ENCODE assay signal across 2 cellular contexts in the genomic region with DNA sequence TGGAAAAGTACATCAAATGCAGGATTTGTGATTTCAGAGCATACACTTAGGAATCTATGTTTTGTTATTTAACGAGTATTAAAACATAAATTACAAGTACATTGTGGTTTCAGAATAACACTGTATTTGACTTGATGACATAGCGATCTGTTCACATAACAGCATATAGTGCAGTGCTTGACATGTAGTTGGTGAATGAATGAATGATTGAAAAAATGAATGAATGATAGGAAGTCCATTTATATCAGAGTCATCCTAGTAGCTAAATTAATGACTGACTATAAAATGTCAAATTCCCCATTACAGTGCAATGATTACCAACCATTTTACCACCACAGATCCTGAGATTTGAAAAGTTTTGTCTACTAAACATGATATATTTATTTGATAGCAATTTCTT.
TF ChIP-seq lines count a peak whose summit lies in the region.

No MANE protein-coding gene starts in this region.

TF ChIP-seq in IMR-90, 13 proteins besides CTCF, POLR2A, EP300 and RAD21 (continued from another document):
- TF ChIP-seq, protein P1, sequence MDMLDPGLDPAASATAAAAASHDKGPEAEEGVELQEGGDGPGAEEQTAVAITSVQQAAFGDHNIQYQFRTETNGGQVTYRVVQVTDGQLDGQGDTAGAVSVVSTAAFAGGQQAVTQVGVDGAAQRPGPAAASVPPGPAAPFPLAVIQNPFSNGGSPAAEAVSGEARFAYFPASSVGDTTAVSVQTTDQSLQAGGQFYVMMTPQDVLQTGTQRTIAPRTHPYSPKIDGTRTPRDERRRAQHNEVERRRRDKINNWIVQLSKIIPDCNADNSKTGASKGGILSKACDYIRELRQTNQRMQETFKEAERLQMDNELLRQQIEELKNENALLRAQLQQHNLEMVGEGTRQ (IDR thresholded peaks at IDR 0.05; ENCODE audit: low read depth, low read length) = no peak
- TF ChIP-seq MXI1 (IDR thresholded peaks at IDR 0.05; ENCODE audit: borderline replicate concordance, low read depth, low read length) (no peak), RCOR1 (IDR thresholded peaks at IDR 0.05; ENCODE audit: insufficient replicate concordance, low read length) (no peak), CHD1 (IDR thresholded peaks at IDR 0.05; ENCODE audit: low read depth, low read length) (no peak), SMC3 (IDR thresholded peaks at IDR 0.05; ENCODE audit: low read depth, low read length) (no peak), MAFK (IDR thresholded peaks at IDR 0.05; ENCODE audit: low read depth, low read length) (no peak), NFE2L2 (IDR thresholded peaks at IDR 0.05; ENCODE audit: low read depth, low read length) (no peak), MAZ (IDR thresholded peaks at IDR 0.05; ENCODE audit: borderline replicate concordance, low read depth, low read length) (no peak)

TF ChIP-seq in K562, 482 proteins besides CTCF, POLR2A, EP300 and RAD21 (continued from another document):
- TF ChIP-seq, protein P2, sequence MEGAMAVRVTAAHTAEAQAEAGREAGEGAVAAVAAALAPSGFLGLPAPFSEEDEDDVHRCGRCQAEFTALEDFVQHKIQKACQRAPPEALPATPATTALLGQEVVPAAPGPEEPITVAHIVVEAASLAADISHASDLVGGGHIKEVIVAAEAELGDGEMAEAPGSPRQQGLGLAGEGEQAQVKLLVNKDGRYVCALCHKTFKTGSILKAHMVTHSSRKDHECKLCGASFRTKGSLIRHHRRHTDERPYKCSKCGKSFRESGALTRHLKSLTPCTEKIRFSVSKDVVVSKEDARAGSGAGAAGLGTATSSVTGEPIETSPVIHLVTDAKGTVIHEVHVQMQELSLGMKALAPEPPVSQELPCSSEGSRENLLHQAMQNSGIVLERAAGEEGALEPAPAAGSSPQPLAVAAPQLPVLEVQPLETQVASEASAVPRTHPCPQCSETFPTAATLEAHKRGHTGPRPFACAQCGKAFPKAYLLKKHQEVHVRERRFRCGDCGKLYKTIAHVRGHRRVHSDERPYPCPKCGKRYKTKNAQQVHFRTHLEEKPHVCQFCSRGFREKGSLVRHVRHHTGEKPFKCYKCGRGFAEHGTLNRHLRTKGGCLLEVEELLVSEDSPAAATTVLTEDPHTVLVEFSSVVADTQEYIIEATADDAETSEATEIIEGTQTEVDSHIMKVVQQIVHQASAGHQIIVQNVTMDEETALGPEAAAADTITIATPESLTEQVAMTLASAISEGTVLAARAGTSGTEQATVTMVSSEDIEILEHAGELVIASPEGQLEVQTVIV (CRISPR knock-in tag; IDR thresholded peaks at IDR 0.05; ENCODE audit: borderline replicate concordance) = no peak
- TF ChIP-seq, protein P3, sequence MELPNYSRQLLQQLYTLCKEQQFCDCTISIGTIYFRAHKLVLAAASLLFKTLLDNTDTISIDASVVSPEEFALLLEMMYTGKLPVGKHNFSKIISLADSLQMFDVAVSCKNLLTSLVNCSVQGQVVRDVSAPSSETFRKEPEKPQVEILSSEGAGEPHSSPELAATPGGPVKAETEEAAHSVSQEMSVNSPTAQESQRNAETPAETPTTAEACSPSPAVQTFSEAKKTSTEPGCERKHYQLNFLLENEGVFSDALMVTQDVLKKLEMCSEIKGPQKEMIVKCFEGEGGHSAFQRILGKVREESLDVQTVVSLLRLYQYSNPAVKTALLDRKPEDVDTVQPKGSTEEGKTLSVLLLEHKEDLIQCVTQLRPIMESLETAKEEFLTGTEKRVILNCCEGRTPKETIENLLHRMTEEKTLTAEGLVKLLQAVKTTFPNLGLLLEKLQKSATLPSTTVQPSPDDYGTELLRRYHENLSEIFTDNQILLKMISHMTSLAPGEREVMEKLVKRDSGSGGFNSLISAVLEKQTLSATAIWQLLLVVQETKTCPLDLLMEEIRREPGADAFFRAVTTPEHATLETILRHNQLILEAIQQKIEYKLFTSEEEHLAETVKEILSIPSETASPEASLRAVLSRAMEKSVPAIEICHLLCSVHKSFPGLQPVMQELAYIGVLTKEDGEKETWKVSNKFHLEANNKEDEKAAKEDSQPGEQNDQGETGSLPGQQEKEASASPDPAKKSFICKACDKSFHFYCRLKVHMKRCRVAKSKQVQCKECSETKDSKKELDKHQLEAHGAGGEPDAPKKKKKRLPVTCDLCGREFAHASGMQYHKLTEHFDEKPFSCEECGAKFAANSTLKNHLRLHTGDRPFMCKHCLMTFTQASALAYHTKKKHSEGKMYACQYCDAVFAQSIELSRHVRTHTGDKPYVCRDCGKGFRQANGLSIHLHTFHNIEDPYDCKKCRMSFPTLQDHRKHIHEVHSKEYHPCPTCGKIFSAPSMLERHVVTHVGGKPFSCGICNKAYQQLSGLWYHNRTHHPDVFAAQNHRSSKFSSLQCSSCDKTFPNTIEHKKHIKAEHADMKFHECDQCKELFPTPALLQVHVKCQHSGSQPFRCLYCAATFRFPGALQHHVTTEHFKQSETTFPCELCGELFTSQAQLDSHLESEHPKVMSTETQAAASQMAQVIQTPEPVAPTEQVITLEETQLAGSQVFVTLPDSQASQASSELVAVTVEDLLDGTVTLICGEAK (IDR thresholded peaks at IDR 0.05) = no peak
- TF ChIP-seq, protein P3 (CRISPR knock-in tag; IDR thresholded peaks at IDR 0.05) = no peak
- TF ChIP-seq RFX7 (CRISPR knock-in tag; IDR thresholded peaks at IDR 0.05) = no peak
